In genomic region chr2:216081487-216082387, GRCh38 we compare ENCODE assay signal across 8 cellular contexts. TPM values are rescaled to one million over a fixed set of nuclear protein-coding genes. Genes with fewer than 3 reads are reported as not detected.
A peak's percentile ranks its signal among the peaks of the same experiment; 100 is the strongest.
DNase-seq lines count a peak whose midpoint lies in the region; ATAC-seq and TF ChIP-seq lines count a peak whose summit lies in the region.

PECR (minus strand) TSS chr2:216081809; CDS start chr2:216081741, 68 bp downstream.
TMEM169 (plus strand) TSS chr2:216081919; CDS start chr2:216095964, 14,045 bp downstream.

- H3F3A ChIP-seq in GM23338 (replicated peaks; ENCODE audit: low read depth) = no peaks in the 10 kb centered on the region; the same call in 1 of the 2 replicates

- TF ChIP-seq CTCF in GM23338 (conservative IDR thresholded peaks at IDR 0.05; ENCODE audit: low read depth in 2 of 2) (no peak), LNCaP clone FGC (IDR thresholded peaks at IDR 0.05; ENCODE audit: control insufficient read depth, extremely low read depth, insufficient read depth) (no peak), suprapubic skin (IDR thresholded peaks at IDR 0.05) (no peak)

- H3K36me3 ChIP-seq in GM23338 (ENCODE audit: insufficient read depth) (no peaks in the 10 kb centered on the region), SJCRH30 (no peaks in the 10 kb centered on the region), suprapubic skin (no peaks in the 10 kb centered on the region)

- intact Hi-C loops in activated naive CD4-positive, alpha-beta T cell treated with anti-CD3 and anti-CD28 coated beads for 36 hours (cut with micrococcal nuclease) = loop anchor here (1.0 to 10.0 kb wide), 2 partner anchors 417 to 767 kb away; partner anchors contain the start of genes ATIC and RPL37A

- WGBS in suprapubic skin = under 1% methylated on average over 39 of the region's 60 CpGs

- H3K4me2 ChIP-seq in GM23338 = peak within 1 kb of the TSS; percentile 90

- H3K36me3 Mint-ChIP-seq in GM23338 (ENCODE audit: low read depth) = no peaks in the 10 kb centered on the region
- H3K36me3 Mint-ChIP-seq in activated naive CD4-positive, alpha-beta T cell treated with anti-CD3 and anti-CD28 coated beads for 36 hours (ENCODE audit: low read depth) = no peaks in the 10 kb centered on the region

- CTCF ChIA-PET in activated naive CD4-positive, alpha-beta T cell treated with anti-CD3 and anti-CD28 coated beads for 36 hours (lab: Charles Lee) = interaction anchor here (0.6 to 2.5 kb wide), 6 partner anchors 13 to 560 kb away, joined by 3 to 8 read pairs (median 6); no protein-coding TSS in a partner anchor

- peak within 1 kb of the TSS; percentile 87 for H3K27ac Mint-ChIP-seq in GM23338
- peak within 1 kb of the TSS; percentile 75 for H3K27ac Mint-ChIP-seq in activated naive CD4-positive, alpha-beta T cell treated with anti-CD3 and anti-CD28 coated beads for 36 hours

- peak within 1 kb of the TSS; percentile 92 for H2AFZ ChIP-seq in GM23338

- H3K4me1 ChIP-seq in GM23338 (ENCODE audit: insufficient read depth) (peaks cover 33% of the 10 kb centered on the region), SJCRH30 (peaks cover 28% of the 10 kb centered on the region), suprapubic skin (peaks cover 17% of the 10 kb centered on the region)

- H3K79me2 ChIP-seq in GM23338 (replicated peaks; ENCODE audit: insufficient read depth) = peaks cover 20% of the 10 kb centered on the region

- H3K27me3 ChIP-seq in GM23338 (ENCODE audit: insufficient read depth) (no peaks in the 10 kb centered on the region), SJCRH30 (no peaks in the 10 kb centered on the region), suprapubic skin (no peaks in the 10 kb centered on the region)

- H3K9me2 ChIP-seq in GM23338 (ENCODE audit: insufficient read depth) = no peaks in the 10 kb centered on the region

- H3K9me3 ChIP-seq in SJCRH30 (replicated peaks) (no peaks in the 10 kb centered on the region), suprapubic skin (no peaks in the 10 kb centered on the region)

- peak; percentile 91 for ATAC-seq in GM23338

- H3K27ac ChIP-seq in GM23338 (ENCODE audit: low read depth) = peak within 1 kb of the TSS; percentile 82
- peak within 1 kb of the TSS; percentile 90; the same call in 1 of the 2 replicates for H3K27ac ChIP-seq in SJCRH30
- no peak within 1 kb of the TSS for H3K27ac ChIP-seq in suprapubic skin

- no peak for TF ChIP-seq EP300 in suprapubic skin (IDR thresholded peaks at IDR 0.05)

- no peaks in the 10 kb centered on the region for H3K9me3 Mint-ChIP-seq in GM23338
- no peaks in the 10 kb centered on the region for H3K9me3 Mint-ChIP-seq in activated naive CD4-positive, alpha-beta T cell treated with anti-CD3 and anti-CD28 coated beads for 36 hours

- DNase-seq in ELF-1 (ENCODE audit: low read depth, low spot score) = peak; percentile 83
- peak; percentile 94 for DNase-seq in GM23338 (ENCODE audit: low spot score)
- peak; percentile 7 for DNase-seq in LNCaP clone FGC (ENCODE audit: low read depth)
- peak; percentile 82 to 83 for DNase-seq in SJCRH30
- DNase-seq in activated naive CD4-positive, alpha-beta T cell treated with anti-CD3 and anti-CD28 coated beads for 36 hours = peak; percentile 83
- DNase-seq in globus pallidus (ENCODE audit: low spot score) = peak; percentile 83
- DNase-seq in occipital lobe (lab: John Stamatoyannopoulos, UW) = peak; percentile 80
- DNase-seq in suprapubic skin (ENCODE audit: low spot score in 2 of 2) = peak; percentile 84 to 92

- H3K27me3 Mint-ChIP-seq in GM23338 (ENCODE audit: insufficient read depth, low read depth, poor library complexity) = no peaks in the 10 kb centered on the region
- H3K27me3 Mint-ChIP-seq in activated naive CD4-positive, alpha-beta T cell treated with anti-CD3 and anti-CD28 coated beads for 36 hours (ENCODE audit: low read depth) = no peaks in the 10 kb centered on the region

- H4K20me1 ChIP-seq in GM23338 (replicated peaks; ENCODE audit: insufficient read depth) = no peaks in the 10 kb centered on the region; the same call in 1 of the 2 replicates

- H3K4me3 ChIP-seq in GM23338 (peak within 1 kb of the TSS; percentile 83), LNCaP clone FGC (ENCODE audit: low read depth, low read length) (peak within 1 kb of the TSS; percentile 69), SJCRH30 (peak within 1 kb of the TSS; percentile 74), suprapubic skin (peak within 1 kb of the TSS; percentile 68)

- no peak for TF ChIP-seq POLR2A in suprapubic skin (IDR thresholded peaks at IDR 0.05)

- peaks cover 37% of the 10 kb centered on the region for H3K4me1 Mint-ChIP-seq in GM23338
- peaks cover 60% of the 10 kb centered on the region for H3K4me1 Mint-ChIP-seq in activated naive CD4-positive, alpha-beta T cell treated with anti-CD3 and anti-CD28 coated beads for 36 hours (ENCODE audit: low read depth)

- H3K4me3 Mint-ChIP-seq in GM23338 = peak within 1 kb of the TSS; percentile 90
- H3K4me3 Mint-ChIP-seq in activated naive CD4-positive, alpha-beta T cell treated with anti-CD3 and anti-CD28 coated beads for 36 hours = peak within 1 kb of the TSS; percentile 87

TF ChIP-seq in GM23338, 12 proteins besides CTCF, POLR2A, EP300 and RAD21:
- TF ChIP-seq JUNB (IDR thresholded peaks at IDR 0.05; ENCODE audit: unreplicated experiment) (no peak), POLR2AphosphoS5 (IDR thresholded peaks at IDR 0.05; ENCODE audit: low read depth) (peak; percentile 98)

RNA-seq across cellular contexts. Expression of gene PECR, which starts in this region (rescaled TPM):
- 15.5 and 18.7 TPM in 2 replicates for total RNA-seq in GM23338 (2014; rRNA removed; shearing (Covaris generic))
- 12.1 and 12.7 TPM in 2 replicates for polyA plus RNA-seq in GM23338 (2016; fragmentation: Nextera tagmentation; extraction: Ambion mirVana)
- 20.5 and 21.0 TPM in 2 replicates for total RNA-seq in SJCRH30 (2014; rRNA removed; shearing (Covaris generic))
- total RNA-seq in activated naive CD4-positive, alpha-beta T cell treated with anti-CD3 and anti-CD28 coated beads for 36 hours = 10 to 100 TPM; 18.8 to 20.9 TPM
- total RNA-seq in occipital lobe = 29.9 TPM
- total RNA-seq in suprapubic skin = 10 to 100 TPM; 11.1 to 15.6 (median 11.9) TPM

RNA-seq across cellular contexts. Expression of gene TMEM169, which starts in this region (rescaled TPM):
- 3.9 and 8.0 TPM in 2 replicates for total RNA-seq in GM23338 (2014; rRNA removed; shearing (Covaris generic))
- 1.4 and 1.7 TPM in 2 replicates for polyA plus RNA-seq in GM23338 (2016; fragmentation: Nextera tagmentation; extraction: Ambion mirVana)
- 6.6 and 8.2 TPM in 2 replicates for total RNA-seq in SJCRH30 (2014; rRNA removed; shearing (Covaris generic))
- total RNA-seq in activated naive CD4-positive, alpha-beta T cell treated with anti-CD3 and anti-CD28 coated beads for 36 hours = under 1 TPM; 0.57 to 0.81 TPM
- 21.7 TPM for total RNA-seq in occipital lobe
- total RNA-seq in suprapubic skin = under 1 TPM in 3 of 4 donors, not detected in 1; 0.30 to 0.85 (median 0.72) TPM

Comparison
In these comparisons a context has a peak if more than half of its experiments do, and no peak if none do; other contexts are left out.
1. DNase-seq: peak in every context shown above with its lines; median percentile 94 in GM23338; 88 in suprapubic skin; 83 in ELF-1; 83 in activated naive CD4-positive, alpha-beta T cell treated with anti-CD3 and anti-CD28 coated beads for 36 hours; 83 in globus pallidus; 82 in SJCRH30; 80 in occipital lobe; 7 in LNCaP clone FGC.